Comparison of ENCODE assay signal across 3 cellular contexts in genomic region chr14:63712123-63712522, GRCh38.
TF ChIP-seq lines count a peak whose summit lies in the region.

No MANE protein-coding gene starts in this region.

TF ChIP-seq in GM12878, 131 proteins besides CTCF, POLR2A, EP300 and RAD21 (continues in another document):
- TF ChIP-seq TAF1 (IDR thresholded peaks at IDR 0.05; ENCODE audit: borderline replicate concordance, low read depth, low read length) (no peak), NFYA (IDR thresholded peaks at IDR 0.05; ENCODE audit: borderline replicate concordance, low read depth, low read length) (no peak), ATF3 (IDR thresholded peaks at IDR 0.05; ENCODE audit: borderline replicate concordance, extremely low read depth, low read depth, low read length) (no peak), ZZZ3 (IDR thresholded peaks at IDR 0.05; ENCODE audit: control insufficient read depth, insufficient read length, low read depth) (no peak), USF2 (IDR thresholded peaks at IDR 0.05; ENCODE audit: borderline replicate concordance, low read depth, low read length) (no peak), ZSCAN29 (IDR thresholded peaks at IDR 0.05) (no peak), RCOR1 (conservative IDR thresholded peaks at IDR 0.05; ENCODE audit: low read depth, low read length) (no peak), E2F8 (IDR thresholded peaks at IDR 0.05; ENCODE audit: low read depth, partially characterized antibody) (no peak), CEBPZ (IDR thresholded peaks at IDR 0.05; ENCODE audit: low read depth, low read length) (no peak), ESRRA (IDR thresholded peaks at IDR 0.05; ENCODE audit: low read length) (no peak)

TF ChIP-seq in SK-N-SH treated with all-trans-retinoic acid at 6 μM for 48 hours, 23 proteins besides CTCF, POLR2A, EP300 and RAD21:
- no peak for TF ChIP-seq ISL1 (CRISPR knock-in tag; IDR thresholded peaks at IDR 0.05)
- TF ChIP-seq ZFP30 (CRISPR knock-in tag; IDR thresholded peaks at IDR 0.05) = no peak
- no peak for TF ChIP-seq CSDC2 (CRISPR knock-in tag; IDR thresholded peaks at IDR 0.05)
- no peak for TF ChIP-seq BACH2 (CRISPR knock-in tag; IDR thresholded peaks at IDR 0.05; ENCODE audit: borderline replicate concordance)
- no peak for TF ChIP-seq TCF4 (CRISPR knock-in tag; IDR thresholded peaks at IDR 0.05; ENCODE audit: borderline replicate concordance)
- no peak for TF ChIP-seq ARNTL (CRISPR knock-in tag; IDR thresholded peaks at IDR 0.05; ENCODE audit: borderline replicate concordance, low read depth)
- TF ChIP-seq ESRRG (CRISPR knock-in tag; IDR thresholded peaks at IDR 0.05) = no peak
- no peak for TF ChIP-seq ZC3H10 (CRISPR knock-in tag; IDR thresholded peaks at IDR 0.05)
- TF ChIP-seq SNAI2 (CRISPR knock-in tag; IDR thresholded peaks at IDR 0.05) = no peak
- no peak for TF ChIP-seq RARB (CRISPR knock-in tag; IDR thresholded peaks at IDR 0.05)
- no peak for TF ChIP-seq ZNF8 (CRISPR knock-in tag; IDR thresholded peaks at IDR 0.05)
- no peak for TF ChIP-seq TOX (CRISPR knock-in tag; IDR thresholded peaks at IDR 0.05; ENCODE audit: borderline replicate concordance)
- TF ChIP-seq PATZ1 (CRISPR knock-in tag; IDR thresholded peaks at IDR 0.05; ENCODE audit: borderline replicate concordance) = no peak
- no peak for TF ChIP-seq CSRNP3 (CRISPR knock-in tag; IDR thresholded peaks at IDR 0.05)
- no peak for TF ChIP-seq TSHZ2 (CRISPR knock-in tag; IDR thresholded peaks at IDR 0.05)
- no peak for TF ChIP-seq ZNF565 (CRISPR knock-in tag; conservative IDR thresholded peaks at IDR 0.05; ENCODE audit: low read depth)

TF ChIP-seq in WTC11, 78 proteins besides CTCF, POLR2A, EP300 and RAD21:
- TF ChIP-seq EMX1 (CRISPR knock-in tag; IDR thresholded peaks at IDR 0.05) (no peak), NFATC4 (CRISPR knock-in tag; IDR thresholded peaks at IDR 0.05) (no peak)
TF ChIP-seq in WTC11: peak in this region for 0.
